ENCODE assay signal across 10 cellular contexts in the genomic region with DNA sequence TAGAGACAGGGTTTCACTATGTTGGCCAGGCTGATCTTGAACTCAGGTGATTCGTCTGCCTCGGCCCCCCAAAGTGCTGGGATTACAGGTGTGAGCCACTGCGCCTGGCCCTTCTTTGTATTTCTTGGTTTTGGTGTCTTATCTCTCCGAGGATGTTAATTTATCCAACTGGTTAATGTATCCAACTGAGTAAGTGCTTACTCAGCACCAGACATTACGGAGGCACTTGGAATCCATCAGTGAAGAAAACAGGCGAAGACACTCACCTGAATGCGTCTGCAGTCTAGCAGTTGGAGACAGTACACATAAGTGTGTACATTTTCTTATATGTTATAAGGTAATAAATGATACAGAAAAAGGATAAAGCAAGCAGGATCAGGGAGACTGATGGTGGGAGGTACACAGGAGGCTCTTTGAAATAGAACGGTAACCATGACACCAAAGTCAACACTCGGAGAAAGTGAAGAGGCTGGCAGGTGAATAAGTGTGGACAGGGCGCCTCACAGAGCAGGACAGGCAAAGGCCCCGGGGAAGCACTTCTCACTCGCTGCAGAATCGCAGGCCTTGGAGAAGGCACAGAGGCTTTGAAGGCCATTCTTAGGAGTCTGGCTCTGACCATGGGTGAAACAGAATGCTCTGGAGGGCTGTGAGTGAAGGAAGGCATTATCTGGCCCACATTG.
A peak's percentile ranks its signal among the peaks of the same experiment; 100 is the strongest.
DNase-seq lines count a peak whose midpoint lies in the region; ATAC-seq and TF ChIP-seq lines count a peak whose summit lies in the region.
"Had no signal": no experiment of that assay in that cellular context is flagged by ENCODE, and none has a peak within 500 bp of the region (broad histone marks: within the 10 kb centered on the region; RNA-seq: fewer than 3 reads in every experiment).

No MANE protein-coding gene starts in this region.

- H3K27me3 Mint-ChIP-seq in activated T-cell treated with anti-CD3 and anti-CD28 coated beads, Interleukin-2, amount 50 U/mL, for 72 hours (ENCODE audit: low read depth) = no peaks in the 10 kb centered on the region
- no peaks in the 10 kb centered on the region for H3K27me3 Mint-ChIP-seq in activated T-cell treated with anti-CD3 and anti-CD28 coated beads, Interleukin-2, amount 50 U/mL, for 24 hours
- H3K27me3 Mint-ChIP-seq in T-cell = no peaks in the 10 kb centered on the region

- POLR2A ChIA-PET in T-cell (lab: Charles Lee) = no interaction called here

- CTCF ChIA-PET in T-cell (lab: Charles Lee) = no interaction called here

- H3K4me1 ChIP-seq in thymus (ENCODE audit: control insufficient read depth, insufficient read depth, low read length) = peaks cover 66% of the 10 kb centered on the region

- peak overlapping the region; percentile 52 for H3K4me3 ChIP-seq in thymus (ENCODE audit: low read length)
- H3K4me3 ChIP-seq: mucosa of descending colon had no signal

- DNase-seq in activated T-cell treated with anti-CD3 and anti-CD28 coated beads, Interleukin-2, amount 50 U/mL, for 72 hours = no peak
- DNase-seq in activated T-cell treated with anti-CD3 and anti-CD28 coated beads, Interleukin-2, amount 50 U/mL, for 24 hours = no peak
- peak; percentile 81 for DNase-seq in NCI-H2029 treated with DMSO at 0.1 percent for 48 hours (lab: John Stamatoyannopoulos, UW)
- DNase-seq in T-cell = no peak
- no peak for DNase-seq in NCI-H2227 treated with DMSO at 0.1 percent for 48 hours (lab: John Stamatoyannopoulos, UW)
- no peak for DNase-seq in GM20000 (ENCODE audit: low spot score)
- DNase-seq: NCI-H1048 had no signal

- peak in 1 of 2 donors; percentile 5 for ATAC-seq in activated T-cell treated with anti-CD3 and anti-CD28 coated beads, Interleukin-2, amount 50 U/mL, for 72 hours (replicated peaks in 1 of 2)
- ATAC-seq in T-cell (replicated peaks in 1 of 4) (no peak), GM21528 (IDR thresholded peaks at IDR 0.05; ENCODE audit: low FRiP score, unreplicated experiment) (no peak)

- peak overlapping the region; percentile 36 for H3K27ac Mint-ChIP-seq in activated T-cell treated with anti-CD3 and anti-CD28 coated beads, Interleukin-2, amount 50 U/mL, for 72 hours
- H3K27ac Mint-ChIP-seq in activated T-cell treated with anti-CD3 and anti-CD28 coated beads, Interleukin-2, amount 50 U/mL, for 24 hours = no peak overlapping the region
- H3K27ac Mint-ChIP-seq in T-cell = peak overlapping the region; percentile 52 to 76

- no peaks in the 10 kb centered on the region for H3K27me3 ChIP-seq in thymus (ENCODE audit: control insufficient read depth, insufficient read depth)

- H3K27ac ChIP-seq in thymus (ENCODE audit: low read depth) = peak overlapping the region; percentile 80

- H3K9me3 ChIP-seq in thymus (ENCODE audit: control insufficient read depth) = no peaks in the 10 kb centered on the region
- H3K9me3 ChIP-seq: mucosa of descending colon had no signal

- WGBS in thymus = 87% methylated on average over 13 of the region's 13 CpGs

- no peaks in the 10 kb centered on the region for H3K36me3 Mint-ChIP-seq in activated T-cell treated with anti-CD3 and anti-CD28 coated beads, Interleukin-2, amount 50 U/mL, for 72 hours (ENCODE audit: insufficient read depth in 2 of 2)
- H3K36me3 Mint-ChIP-seq in activated T-cell treated with anti-CD3 and anti-CD28 coated beads, Interleukin-2, amount 50 U/mL, for 24 hours (ENCODE audit: low read depth) = peaks cover 2% of the 10 kb centered on the region
- H3K36me3 Mint-ChIP-seq in T-cell = no peaks in the 10 kb centered on the region

- TF ChIP-seq CTCF in GM20000 (IDR thresholded peaks at IDR 0.05; ENCODE audit: extremely low read depth, missing control alignments) = no peak

- H3K4me1 Mint-ChIP-seq in activated T-cell treated with anti-CD3 and anti-CD28 coated beads, Interleukin-2, amount 50 U/mL, for 72 hours (ENCODE audit: low read depth) = peaks cover 35% of the 10 kb centered on the region
- H3K4me1 Mint-ChIP-seq in activated T-cell treated with anti-CD3 and anti-CD28 coated beads, Interleukin-2, amount 50 U/mL, for 24 hours (ENCODE audit: low read depth) = peaks cover 46% of the 10 kb centered on the region
- peaks cover 47 to 55% (median 54%) of the 10 kb centered on the region in 3 donors for H3K4me1 Mint-ChIP-seq in T-cell

- H3K4me3 Mint-ChIP-seq in activated T-cell treated with anti-CD3 and anti-CD28 coated beads, Interleukin-2, amount 50 U/mL, for 72 hours = no peak overlapping the region
- no peak overlapping the region for H3K4me3 Mint-ChIP-seq in activated T-cell treated with anti-CD3 and anti-CD28 coated beads, Interleukin-2, amount 50 U/mL, for 24 hours
- H3K4me3 Mint-ChIP-seq in T-cell = peak overlapping the region in 1 of 3 donors; percentile 0

- no peaks in the 10 kb centered on the region for H3K36me3 ChIP-seq in thymus (ENCODE audit: control insufficient read depth, insufficient read depth)

- no peaks in the 10 kb centered on the region for H3K9me3 Mint-ChIP-seq in activated T-cell treated with anti-CD3 and anti-CD28 coated beads, Interleukin-2, amount 50 U/mL, for 72 hours
- no peaks in the 10 kb centered on the region for H3K9me3 Mint-ChIP-seq in activated T-cell treated with anti-CD3 and anti-CD28 coated beads, Interleukin-2, amount 50 U/mL, for 24 hours
- H3K9me3 Mint-ChIP-seq in T-cell = no peaks in the 10 kb centered on the region
